In genomic region chr14:71834308-71835204, GRCh38 we compare ENCODE assay signal across 25 cellular contexts.
"Had no signal": no experiment of that assay in that cellular context is flagged by ENCODE, and none has a peak within 500 bp of the region (broad histone marks: within the 10 kb centered on the region; RNA-seq: fewer than 3 reads in every experiment).

No MANE protein-coding gene starts in this region.

- DNase-seq: activated B cell treated with CpG ODN at 0.5 μM for 24 hours; activated CD4-positive, alpha-beta T cell treated with anti-CD3 and anti-CD28 coated beads for 1 hour; activated CD4-positive, alpha-beta T cell treated with anti-CD3 and anti-CD28 coated beads, Interleukin-2, amount 10 ng/mL, durations not matched to agents 24 days and 14 days; activated CD4-positive, alpha-beta T cell treated with anti-CD3 and anti-CD28 coated beads, Interleukin-2, amount 50 U/mL, for 48 hours; activated CD8-positive, alpha-beta memory T cell treated with anti-CD3 and anti-CD28 coated beads, Interleukin-2, amount 10 ng/mL, durations not matched to agents 7 days and 5 days; activated effector memory CD4-positive, alpha-beta T cell treated with Interleukin-2 at 50 U/mL for 16 hours; activated naive CD4-positive, alpha-beta T cell; activated T-cell treated with anti-CD3 and anti-CD28 coated beads, Interleukin-2, amount 50 U/mL, for 24 hours; aorta; central memory CD4-positive, alpha-beta T cell; Kasumi-1; NCI-H1048; NCI-H146; NCI-H1930; NCI-H2171 treated with DMSO at 0.1 percent for 48 hours; NCI-H226; NCI-H510A; NCI-H526 treated with DMSO at 0.1 percent for 48 hours; Peyer's patch had no signal

- H3K27ac Mint-ChIP-seq: activated B cell treated with CpG ODN at 0.5 μM for 24 hours; activated CD4-positive, alpha-beta T cell treated with anti-CD3 and anti-CD28 coated beads, Interleukin-2, amount 10 ng/mL, durations not matched to agents 24 days and 14 days; activated CD8-positive, alpha-beta memory T cell treated with anti-CD3 and anti-CD28 coated beads, Interleukin-2, amount 10 ng/mL, durations not matched to agents 7 days and 5 days; activated naive CD4-positive, alpha-beta T cell treated with anti-CD3 and anti-CD28 coated beads, Interleukin-2, amount 50 U/mL, for 24 hours; activated T-cell treated with anti-CD3 and anti-CD28 coated beads, Interleukin-2, amount 50 U/mL, for 24 hours; activated T-helper 1 cell treated with anti-CD3 and anti-CD28 coated beads, Interleukin-12 subunit alpha, Interleukin-12 subunit beta, Interleukin-2, Interleukin-4 antibody, amounts not matched to agents 30 ng/mL and 10 ng/mL and 1 ng/mL, durations not matched to agents 14 hours and 24 hours and 36 hours; T-helper 1 cell treated with Interleukin-12 subunit alpha and Interleukin-12 subunit beta and Interleukin-4 antibody, amounts not matched to agents 30 μg/mL and 1 μg/mL, for 36 hours had no signal

- FAIRE-seq: bronchial epithelial cell had no signal

- H3K4me1 Mint-ChIP-seq: activated B cell treated with CpG ODN at 0.5 μM for 24 hours; activated CD4-positive, alpha-beta T cell treated with anti-CD3 and anti-CD28 coated beads, Interleukin-2, amount 10 ng/mL, durations not matched to agents 24 days and 14 days; activated CD8-positive, alpha-beta memory T cell treated with anti-CD3 and anti-CD28 coated beads, Interleukin-2, amount 10 ng/mL, durations not matched to agents 7 days and 5 days; activated naive CD4-positive, alpha-beta T cell treated with anti-CD3 and anti-CD28 coated beads, Interleukin-2, amount 50 U/mL, for 24 hours had no signal

- ATAC-seq: activated CD8-positive, alpha-beta memory T cell treated with anti-CD3 and anti-CD28 coated beads, Interleukin-2, amount 10 ng/mL, durations not matched to agents 7 days and 5 days had no signal

- H3K36me3 Mint-ChIP-seq: activated CD8-positive, alpha-beta memory T cell treated with anti-CD3 and anti-CD28 coated beads, Interleukin-2, amount 10 ng/mL, durations not matched to agents 7 days and 5 days; activated naive CD4-positive, alpha-beta T cell treated with anti-CD3 and anti-CD28 coated beads, Interleukin-2, amount 50 U/mL, for 24 hours had no signal

- H3K4me3 ChIP-seq: Peyer's patch, SJSA1 had no signal

- H3K4me3 Mint-ChIP-seq: activated B cell treated with CpG ODN at 0.5 μM for 24 hours; activated CD4-positive, alpha-beta T cell treated with anti-CD3 and anti-CD28 coated beads, Interleukin-2, amount 10 ng/mL, durations not matched to agents 24 days and 14 days; activated CD8-positive, alpha-beta memory T cell treated with anti-CD3 and anti-CD28 coated beads, Interleukin-2, amount 10 ng/mL, durations not matched to agents 7 days and 5 days; activated naive CD4-positive, alpha-beta T cell treated with anti-CD3 and anti-CD28 coated beads, Interleukin-2, amount 50 U/mL, for 24 hours; activated T-cell treated with anti-CD3 and anti-CD28 coated beads, Interleukin-2, amount 50 U/mL, for 24 hours; activated T-helper 1 cell treated with anti-CD3 and anti-CD28 coated beads, Interleukin-12 subunit alpha, Interleukin-12 subunit beta, Interleukin-2, Interleukin-4 antibody, amounts not matched to agents 30 ng/mL and 10 ng/mL and 1 ng/mL, durations not matched to agents 14 hours and 24 hours and 36 hours; T-helper 1 cell treated with Interleukin-12 subunit alpha and Interleukin-12 subunit beta and Interleukin-4 antibody, amounts not matched to agents 30 μg/mL and 1 μg/mL, for 36 hours had no signal

- H3K4me1 ChIP-seq: Peyer's patch, SJSA1 had no signal

- H3K9me3 Mint-ChIP-seq: activated CD4-positive, alpha-beta T cell treated with anti-CD3 and anti-CD28 coated beads, Interleukin-2, amount 10 ng/mL, durations not matched to agents 24 days and 14 days had no signal

- H3K27me3 ChIP-seq: Peyer's patch, SJSA1 had no signal

- H3K36me3 ChIP-seq: Peyer's patch, SJSA1 had no signal

- H3K9me3 ChIP-seq: SJSA1 had no signal

- H3K27ac ChIP-seq: Peyer's patch, RWPE1, SJSA1 had no signal
